Comparison of ENCODE assay signal across 32 cellular contexts in genomic region chr1:210702512-210702911, GRCh38.
"Had no signal": no experiment of that assay in that cellular context is flagged by ENCODE, and none has a peak within 500 bp of the region (broad histone marks: within the 10 kb centered on the region; RNA-seq: fewer than 3 reads in every experiment).

No MANE protein-coding gene starts in this region.

- H3K4me1 ChIP-seq: parathyroid adenoma, psoas muscle, suprapubic skin, testis, tibial artery, upper lobe of right lung, uterus had no signal

- H3K27me3 Mint-ChIP-seq: natural killer cell treated with Interleukin-12 subunit alpha and Interleukin-12 subunit beta and Interleukin-15 and Interleukin-18, amount 100 ng/mL, for 72 hours; progenitor cell of endocrine pancreas; stimulated activated memory B cell treated with anti-CD40 and anti-IgM and Interleukin-4, amounts not matched to agents 10 μg/mL and 1 μg/mL and 100 μg/mL, for 72 hours; stimulated activated naive CD8-positive, alpha-beta T cell treated with anti-CD3 and anti-CD28 coated beads, Interleukin-15, amount 100 ng/mL, for 72 hours; type B pancreatic cell had no signal

- H3K36me3 Mint-ChIP-seq: natural killer cell treated with Interleukin-12 subunit alpha and Interleukin-12 subunit beta and Interleukin-15 and Interleukin-18, amount 100 ng/mL, for 72 hours; type B pancreatic cell had no signal

- H3K36me3 ChIP-seq: neutrophil, ovary, right lobe of liver, sigmoid colon, suprapubic skin, tibial artery, transverse colon, upper lobe of right lung, uterus had no signal

- H3K9me3 ChIP-seq: neutrophil, ovary, psoas muscle, right lobe of liver, sigmoid colon, suprapubic skin, testis, tibial artery, transverse colon, upper lobe of right lung, uterus had no signal

- H3K4me3 Mint-ChIP-seq: naive thymus-derived CD8-positive, alpha-beta T cell; natural killer cell treated with Interleukin-12 subunit alpha and Interleukin-12 subunit beta and Interleukin-15 and Interleukin-18, amount 100 ng/mL, for 72 hours; nephron progenitor cell; neural crest cell; stimulated activated memory B cell treated with anti-CD40 and anti-IgM and Interleukin-4, amounts not matched to agents 10 μg/mL and 1 μg/mL and 100 μg/mL, for 72 hours; stimulated activated naive CD8-positive, alpha-beta T cell treated with anti-CD3 and anti-CD28 coated beads, Interleukin-15, amount 100 ng/mL, for 72 hours; type B pancreatic cell had no signal

- H3K27ac Mint-ChIP-seq: naive thymus-derived CD8-positive, alpha-beta T cell; natural killer cell treated with Interleukin-12 subunit alpha and Interleukin-12 subunit beta and Interleukin-15 and Interleukin-18, amount 100 ng/mL, for 72 hours; nephron progenitor cell; progenitor cell of endocrine pancreas; stimulated activated memory B cell treated with anti-CD40 and anti-IgM and Interleukin-4, amounts not matched to agents 10 μg/mL and 1 μg/mL and 100 μg/mL, for 72 hours; stimulated activated naive CD8-positive, alpha-beta T cell treated with anti-CD3 and anti-CD28 coated beads, Interleukin-15, amount 100 ng/mL, for 72 hours; type B pancreatic cell had no signal

- ATAC-seq: naive thymus-derived CD8-positive, alpha-beta T cell; natural killer cell treated with Interleukin-12 subunit alpha and Interleukin-12 subunit beta and Interleukin-15 and Interleukin-18, amount 100 ng/mL, for 72 hours; psoas muscle; right cardiac atrium; right lobe of liver; stimulated activated memory B cell treated with anti-CD40 and anti-IgM and Interleukin-4, amounts not matched to agents 10 μg/mL and 1 μg/mL and 100 μg/mL, for 72 hours; stimulated activated naive CD8-positive, alpha-beta T cell treated with anti-CD3 and anti-CD28 coated beads, Interleukin-15, amount 100 ng/mL, for 72 hours; stimulated activated naive CD8-positive, alpha-beta T cell treated with anti-CD3 and anti-CD28 coated beads, Interleukin-15, Interleukin-2, amounts not matched to agents 100 U/mL and 50 U/mL, for 24 hours; upper lobe of right lung had no signal

- H3K4me1 Mint-ChIP-seq: stimulated activated memory B cell treated with anti-CD40 and anti-IgM and Interleukin-4, amounts not matched to agents 10 μg/mL and 1 μg/mL and 100 μg/mL, for 72 hours had no signal

- H3K9me3 Mint-ChIP-seq: natural killer cell treated with Interleukin-12 subunit alpha and Interleukin-12 subunit beta and Interleukin-15 and Interleukin-18, amount 100 ng/mL, for 72 hours; neural crest cell; stimulated activated memory B cell treated with anti-CD40 and anti-IgM and Interleukin-4, amounts not matched to agents 10 μg/mL and 1 μg/mL and 100 μg/mL, for 72 hours; stimulated activated naive CD8-positive, alpha-beta T cell treated with anti-CD3 and anti-CD28 coated beads, Interleukin-15, amount 100 ng/mL, for 72 hours; type B pancreatic cell had no signal

- H3K27ac ChIP-seq: neutrophil, ovary, parathyroid adenoma, psoas muscle, right lobe of liver, sigmoid colon, suprapubic skin, testis, tibial artery, transverse colon, upper lobe of right lung, uterus had no signal

- DNase-seq: naive thymus-derived CD8-positive, alpha-beta T cell; nephron progenitor cell; nucleus accumbens; ovary; posterior cingulate gyrus; psoas muscle; right cardiac atrium; right lobe of liver; sigmoid colon; small intestine; stimulated activated CD4-positive, alpha-beta T cell treated with anti-CD3 and anti-CD28 coated beads, Interleukin-15, amount 100 ng/mL, for 24 hours; stimulated activated CD4-positive, alpha-beta T cell treated with anti-CD3 and anti-CD28 coated beads, Interleukin-2, amount 100 ng/mL, for 24 hours; stimulated activated CD4-positive, alpha-beta T cell treated with anti-CD3 and anti-CD28 coated beads, Interleukin-4, amount 100 ng/mL, for 1 hour; stimulated activated CD4-positive, alpha-beta T cell treated with anti-CD3 and anti-CD28 coated beads, Interleukin-4, amount 100 ng/mL, for 4 hours; stimulated activated CD8-positive, alpha-beta memory T cell treated with anti-CD3 and anti-CD28 coated beads, Interleukin-4, amount 100 ng/mL, for 48 hours; stimulated activated naive CD4-positive, alpha-beta T cell; stimulated activated naive CD8-positive, alpha-beta T cell treated with anti-CD3 and anti-CD28 coated beads, Interleukin-15, amount 100 ng/mL, for 72 hours; stimulated activated naive CD8-positive, alpha-beta T cell treated with anti-CD3 and anti-CD28 coated beads, Interleukin-15, Interleukin-2, amounts not matched to agents 100 U/mL and 50 U/mL, for 24 hours; substantia nigra; testis; tibial artery; transverse colon; upper lobe of right lung; uterus had no signal

- H3K27me3 ChIP-seq: neutrophil, ovary, right lobe of liver, sigmoid colon, suprapubic skin, testis, tibial artery, transverse colon, upper lobe of right lung, uterus had no signal

- H3K4me3 ChIP-seq: ovary, psoas muscle, right lobe of liver, sigmoid colon, suprapubic skin, testis, tibial artery, transverse colon, upper lobe of right lung, uterus had no signal

- H3K9ac ChIP-seq: parathyroid adenoma had no signal
